In genomic region chr2:41595235-41595634, GRCh38 we compare ENCODE assay signal across 20 cellular contexts.
DNase-seq lines count a peak whose midpoint lies in the region; ATAC-seq and TF ChIP-seq lines count a peak whose summit lies in the region.
"Had no signal": no experiment of that assay in that cellular context is flagged by ENCODE, and none has a peak within 500 bp of the region (broad histone marks: within the 10 kb centered on the region; RNA-seq: fewer than 3 reads in every experiment).

No MANE protein-coding gene starts in this region.

- ATAC-seq in foreskin keratinocyte, result peak; percentile 58
- ATAC-seq: Right ventricle myocardium inferior had no signal

- DNase-seq in M059J (ENCODE audit: low read depth) (peak; percentile 3), choroid plexus epithelial cell (ENCODE audit: low read depth) (peak; percentile 12), foreskin keratinocyte (peak; percentile 2 to 26), chondrocyte (ENCODE audit: low spot score) (no peak), NCI-H146 treated with DMSO at 0.1 percent for 48 hours (lab: John Stamatoyannopoulos, UW; ENCODE audit: unreplicated experiment) (no peak), left ventricle myocardium inferior (no peak), posterior cingulate gyrus (no peak)
- DNase-seq: AML-193, Caco-2, DMS153, EL, MV-4-11, NCI-H1436, NCI-H2029 treated with DMSO at 0.1 percent for 48 hours, NCI-H2171 treated with DMSO at 0.1 percent for 48 hours, NCI-H510A, NCI-H82 had no signal

- no peaks in the 10 kb centered on the region for H3K79me2 ChIP-seq in ACC112 (ENCODE audit: control insufficient read depth, insufficient read depth, low read length, unreplicated experiment)

- H3K4me3 ChIP-seq in ACC112 (ENCODE audit: low read depth, low read length) (no peak overlapping the region), choroid plexus epithelial cell (ENCODE audit: low read depth, low read length) (no peak overlapping the region), left ventricle myocardium inferior (no peak overlapping the region)

- H3K36me3 Mint-ChIP-seq in chondrocyte (ENCODE audit: low read depth), result peaks cover 2% of the 10 kb centered on the region

- intact Hi-C loops in left ventricle myocardium inferior (cut with micrococcal nuclease) (no loop called here), posterior cingulate gyrus (cut with DNase I) (no loop called here)

- H2AFZ ChIP-seq in ACC112 (ENCODE audit: low read length, unreplicated experiment), result no peak overlapping the region

- peaks cover 3% of the 10 kb centered on the region for H3K9me3 Mint-ChIP-seq in chondrocyte (ENCODE audit: low read depth)

- TF ChIP-seq CTCF in choroid plexus epithelial cell (conservative IDR thresholded peaks at IDR 0.05; ENCODE audit: low read depth, low read length) (no peak), foreskin keratinocyte (conservative IDR thresholded peaks at IDR 0.05) (no peak), chondrocyte (IDR thresholded peaks at IDR 0.05) (no peak), left ventricle myocardium inferior (IDR thresholded peaks at IDR 0.05; ENCODE audit: borderline replicate concordance) (no peak)

- H3K27me3 ChIP-seq in ACC112 (ENCODE audit: insufficient read depth, low read length), result no peaks in the 10 kb centered on the region
- no peaks in the 10 kb centered on the region for H3K27me3 ChIP-seq in foreskin keratinocyte
- no peaks in the 10 kb centered on the region for H3K27me3 ChIP-seq in left ventricle myocardium inferior (ENCODE audit: low read depth)

- H3K36me3 ChIP-seq in ACC112 (ENCODE audit: insufficient read depth, low read length), result no peaks in the 10 kb centered on the region
- H3K36me3 ChIP-seq in left ventricle myocardium inferior, result no peaks in the 10 kb centered on the region

- peaks cover 41% of the 10 kb centered on the region for H3K4me1 Mint-ChIP-seq in chondrocyte (ENCODE audit: low read depth)

- H3K4me1 ChIP-seq in ACC112 (ENCODE audit: control insufficient read depth, insufficient read depth, low read length, unreplicated experiment) (peaks cover 35% of the 10 kb centered on the region), foreskin keratinocyte (no peaks in the 10 kb centered on the region), left ventricle myocardium inferior (peaks cover 31% of the 10 kb centered on the region)
- H3K4me1 ChIP-seq: Caco-2 had no signal

- H3K4me3 Mint-ChIP-seq in chondrocyte (ENCODE audit: unreplicated experiment), result no peak overlapping the region

- H3K27ac ChIP-seq in ACC112 (ENCODE audit: low read depth, low read length) (peak overlapping the region; percentile 13; the same call in 1 of the 2 replicates), foreskin keratinocyte (no peak overlapping the region), left ventricle myocardium inferior (replicated peaks) (no peak overlapping the region)
- H3K27ac ChIP-seq: HL-60 had no signal

- no peaks in the 10 kb centered on the region for H3K9me3 ChIP-seq in left ventricle myocardium inferior (replicated peaks)
- H3K9me3 ChIP-seq: Caco-2 had no signal

- no peak overlapping the region for H3K27ac Mint-ChIP-seq in chondrocyte (ENCODE audit: unreplicated experiment)

- H3K27me3 Mint-ChIP-seq in chondrocyte (ENCODE audit: low read depth), result peaks cover 3% of the 10 kb centered on the region

Comparison
In these comparisons a context has a peak if more than half of its experiments do, and no peak if none do; other contexts are left out.
1. DNase-seq: peak in M059J (single experiment), choroid plexus epithelial cell (single experiment) and foreskin keratinocyte (2 of 2); none in chondrocyte (single experiment), NCI-H146 treated with DMSO at 0.1 percent for 48 hours (single experiment), left ventricle myocardium inferior (single experiment) and posterior cingulate gyrus (0 of 10).